In genomic region chr21:20388400-20388799, GRCh38 we compare ENCODE assay signal across 21 cellular contexts.
DNase-seq lines count a peak whose midpoint lies in the region; ATAC-seq, FAIRE-seq and TF ChIP-seq lines count a peak whose summit lies in the region.
"Had no signal": no experiment of that assay in that cellular context is flagged by ENCODE, and none has a peak within 500 bp of the region (broad histone marks: within the 10 kb centered on the region; RNA-seq: fewer than 3 reads in every experiment).

No MANE protein-coding gene starts in this region.

- peak; percentile 8 for DNase-seq in NCI-H82 (lab: John Stamatoyannopoulos, UW)
- DNase-seq in NCI-H82 treated with DMSO at 0.1 percent for 48 hours (lab: John Stamatoyannopoulos, UW; ENCODE audit: unreplicated experiment) = no peak
- peak; percentile 43 for DNase-seq in SK-MEL-5 (ENCODE audit: low read depth, low spot score)
- DNase-seq in H1 (ENCODE audit: low read depth in 1 of 2, low spot score in 2 of 2) = no peak
- no peak for DNase-seq in H54 (ENCODE audit: insufficient read length, low spot score)
- no peak for DNase-seq in hypothalamus (lab: John Stamatoyannopoulos, UW)
- DNase-seq: Calu3, DMS79 treated with DMSO at 0.1 percent for 48 hours, NCI-H1092 treated with DMSO at 0.1 percent for 48 hours, NCI-H146, NCI-H2029 treated with DMSO at 0.1 percent for 48 hours, NCI-H2171, NCI-H526, SHP77 treated with DMSO at 0.1 percent for 48 hours, SW 1271 had no signal

- H4K8ac ChIP-seq in H1 (ENCODE audit: extremely low read depth, insufficient read depth, low read length) = peak overlapping the region; percentile 48; the same call in 1 of the 2 replicates

- no peak for FAIRE-seq in H1 (lab: Jason Lieb, UNC)
- no peak for FAIRE-seq in H54 (lab: Jason Lieb, UNC)
- FAIRE-seq: G401.6, RCC 7860 had no signal

- H2BK120ac ChIP-seq in H1 (replicated peaks; ENCODE audit: low read depth, low read length) = no peak overlapping the region

- no peak for TF ChIP-seq POLR2A in H1 (IDR thresholded peaks at IDR 0.05; ENCODE audit: control extremely low read depth in 1 of 2, low read depth in 2 of 2, low read length in 2 of 2)
- TF ChIP-seq POLR2A in H54 (IDR thresholded peaks at IDR 0.05; ENCODE audit: low read depth, low read length) = no peak

- no peaks in the 10 kb centered on the region for H3K79me1 ChIP-seq in H1 (ENCODE audit: low read depth, low read length)

- no peak overlapping the region for H2BK5ac ChIP-seq in H1 (ENCODE audit: low read depth, low read length)

- H3K14ac ChIP-seq in H1 (ENCODE audit: insufficient read length) = no peak overlapping the region

- TF ChIP-seq CTCF in H1 (IDR thresholded peaks at IDR 0.05; ENCODE audit: control extremely low read depth in 1 of 3, insufficient read depth in 1 of 3, low read depth in 1 of 3, low read length in 3 of 3) = peak in 1 of 3 experiments; percentile 12; a peak in 1 of 4 replicates

- no peak overlapping the region for H3K18ac ChIP-seq in H1 (ENCODE audit: extremely low read depth, low read length)

- CTCF ChIA-PET in H1 (lab: Charles Lee; ENCODE audit: partially characterized antibody) = interaction anchor here (0.8 to 1.0 kb wide), 2 partner anchors 9 to 17 kb away, joined by 3 to 4 read pairs; no protein-coding TSS in a partner anchor

- H3K23me2 ChIP-seq in H1 (ENCODE audit: low read depth, low read length) = no peaks in the 10 kb centered on the region

- H3K4me1 ChIP-seq in H1 (replicated peaks in 1 of 4; ENCODE audit: control insufficient read depth in 3 of 4, insufficient read depth in 4 of 4, low read length in 3 of 4) = no peaks in the 10 kb centered on the region
- H3K4me1 ChIP-seq: BLaER1 had no signal

- H3K4me3 ChIP-seq in H1 (ENCODE audit: extremely low read depth in 1 of 4, insufficient read depth in 2 of 4, low read depth in 3 of 4, low read length in 4 of 4) = no peak overlapping the region
- H3K4me3 ChIP-seq: BLaER1 had no signal

- no peaks in the 10 kb centered on the region for H3K79me2 ChIP-seq in H1 (ENCODE audit: control insufficient read depth in 1 of 2, insufficient read depth in 2 of 2, low read length in 2 of 2)

- no peaks in the 10 kb centered on the region for H3K9me3 ChIP-seq in H1 (ENCODE audit: insufficient read depth in 2 of 2, low read depth in 1 of 2, low read length in 1 of 2)
- H3K9me3 ChIP-seq: BLaER1 had no signal

- H3K27ac ChIP-seq in H1 (ENCODE audit: low read depth, low read length) = no peak overlapping the region
- H3K27ac ChIP-seq: BLaER1 had no signal

- 88% methylated on average over 6 of the region's 6 CpGs; no CpG with 5 or more reads in 1 of the 2 experiments for WGBS in H1 (ENCODE audit: extremely low coverage in 1 of 2, insufficient coverage in 1 of 2, insufficient read length in 1 of 2, insufficient replicate concordance in 2 of 2, low coverage in 1 of 2, low lambda C conversion rate in 2 of 2, missing lambda C conversion rate in 1 of 2), 2 experiments

- H3K27me3 ChIP-seq in H1 (replicated peaks in 1 of 4; ENCODE audit: control insufficient read depth in 3 of 4, extremely low read depth in 1 of 4, insufficient read depth in 3 of 4, low read length in 3 of 4) = no peaks in the 10 kb centered on the region
- H3K27me3 ChIP-seq: BLaER1 had no signal

- H3K23ac ChIP-seq in H1 (ENCODE audit: insufficient read length) = no peak overlapping the region

- H3K56ac ChIP-seq in H1 (replicated peaks; ENCODE audit: insufficient read length, low read depth, low read length) = no peak overlapping the region

- no peaks in the 10 kb centered on the region for H4K20me1 ChIP-seq in H1 (replicated peaks in 1 of 2; ENCODE audit: control insufficient read depth in 1 of 2, insufficient read depth in 2 of 2, low read length in 2 of 2)
- H4K20me1 ChIP-seq: BLaER1 had no signal

- no peak overlapping the region for H2AK5ac ChIP-seq in H1 (ENCODE audit: low read depth, low read length)

- H2BK15ac ChIP-seq in H1 (ENCODE audit: low read length) = no peak overlapping the region

- H2BK20ac ChIP-seq in H1 (ENCODE audit: low read length) = no peak overlapping the region

- H4K5ac ChIP-seq in H1 (ENCODE audit: insufficient read length, low read depth, low read length) = no peak overlapping the region

- in situ Hi-C loops in SK-MEL-5 (cut with HindIII; ENCODE audit: low pct_unique_long_range_greater_than_20kb, low sequenced_read_pairs) = no loop called here

- no peaks in the 10 kb centered on the region for H3K36me3 ChIP-seq in H1 (ENCODE audit: control insufficient read depth in 2 of 4, insufficient read depth in 4 of 4, low read length in 3 of 4)
- H3K36me3 ChIP-seq: BLaER1 had no signal

- H2AFZ ChIP-seq in H1 (ENCODE audit: low read length) = peak overlapping the region; percentile 91; the same call in 1 of the 2 replicates

- H3K4me2 ChIP-seq in H1 (ENCODE audit: insufficient read depth in 1 of 2, low read depth in 2 of 2, low read length in 2 of 2) = no peak overlapping the region
- H3K4me2 ChIP-seq: BLaER1 had no signal

- no peak overlapping the region for H3K9ac ChIP-seq in H1 (replicated peaks in 1 of 4; ENCODE audit: extremely low read depth in 1 of 4, low read depth in 3 of 4, low read length in 3 of 4)
- H3K9ac ChIP-seq: BLaER1 had no signal

- no peak for ATAC-seq in HG03045 (IDR thresholded peaks at IDR 0.05; ENCODE audit: unreplicated experiment)
- ATAC-seq: CD8-positive, alpha-beta T cell; HCT116 had no signal

- peak; percentile 30 to 44; a peak in 3 of 4 replicates for TF ChIP-seq RAD21 in H1 (IDR thresholded peaks at IDR 0.05 in 1 of 2, conservative IDR thresholded peaks at IDR 0.05 in 1 of 2; ENCODE audit: low read depth in 2 of 2, low read length in 2 of 2)

- no peak overlapping the region for H4K91ac ChIP-seq in H1 (replicated peaks; ENCODE audit: insufficient read length, low read length)

- no peak overlapping the region for H2BK12ac ChIP-seq in H1 (ENCODE audit: low read depth, low read length)

- TF ChIP-seq EP300 in H1 (IDR thresholded peaks at IDR 0.05; ENCODE audit: borderline replicate concordance in 1 of 2, low read depth in 2 of 2, low read length in 2 of 2) = no peak

- H3K4ac ChIP-seq in H1 (replicated peaks; ENCODE audit: insufficient read length, low read depth, low read length) = no peak overlapping the region

- POLR2A ChIA-PET in H1 (lab: Charles Lee; ENCODE audit: partially characterized antibody) = no interaction called here

TF ChIP-seq in H1, 55 proteins besides CTCF, POLR2A, EP300 and RAD21:
- no peak for TF ChIP-seq CREB1 (IDR thresholded peaks at IDR 0.05)
- TF ChIP-seq RFX5 (IDR thresholded peaks at IDR 0.05; ENCODE audit: borderline replicate concordance, low read depth, low read length) = peak; percentile 77
- TF ChIP-seq SIRT6 (IDR thresholded peaks at IDR 0.05; ENCODE audit: low read length) = no peak

Comparison
In these comparisons a context has a peak if more than half of its experiments do, and no peak if none do; other contexts are left out.
1. DNase-seq: peak in NCI-H82 (single experiment) and SK-MEL-5 (single experiment); none in NCI-H82 treated with DMSO at 0.1 percent for 48 hours (single experiment), H1 (0 of 2), H54 (single experiment) and hypothalamus (0 of 51).